In the genomic region with DNA sequence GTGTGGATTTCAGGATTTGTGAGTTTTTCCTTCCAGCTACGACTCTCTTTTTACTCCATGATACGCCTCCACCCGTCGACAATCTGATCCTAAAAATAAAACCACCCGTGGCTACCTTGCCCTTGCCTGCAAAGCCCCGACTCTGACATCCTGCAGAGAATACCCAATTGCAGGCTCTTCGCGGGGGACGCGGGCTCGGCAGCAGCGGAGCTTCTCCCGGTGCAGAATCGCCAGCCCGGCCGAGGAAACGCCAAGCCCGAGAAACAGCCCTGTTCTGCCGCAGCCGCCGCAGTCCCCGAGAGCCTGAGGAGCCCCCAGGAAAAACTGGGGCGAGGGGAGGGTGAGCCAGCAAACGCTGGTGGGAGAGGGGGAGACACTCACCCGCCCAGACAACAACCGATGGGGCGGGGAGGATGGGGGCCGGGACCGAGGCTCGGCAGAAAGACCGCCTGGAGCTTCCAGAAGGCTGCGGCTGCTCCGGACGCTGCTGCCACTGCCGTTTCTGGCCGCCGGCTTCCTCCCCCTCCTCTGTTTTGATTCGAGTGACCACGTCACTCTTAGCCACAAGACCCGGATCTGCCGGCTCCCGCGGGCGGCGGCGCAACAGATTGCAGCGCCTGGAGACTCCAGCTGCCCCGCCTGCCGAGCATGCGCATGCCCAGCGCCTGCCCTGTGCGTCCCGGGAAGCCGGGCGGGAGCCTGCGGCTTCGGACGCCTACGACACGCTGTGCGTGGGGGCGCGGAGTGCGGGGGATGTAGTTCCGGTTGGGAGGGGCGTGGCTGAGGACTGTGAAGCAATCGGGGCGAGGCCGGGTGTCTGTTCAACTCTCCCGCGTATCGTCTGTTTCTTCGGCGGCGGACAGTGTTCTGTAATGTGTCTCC, we compare ENCODE assay signal across 8 cellular contexts. TPM values are rescaled to one million over a fixed set of nuclear protein-coding genes. Genes with fewer than 3 reads are reported as not detected.
DNase-seq lines count a peak whose midpoint lies in the region; ATAC-seq lines count a peak whose summit lies in the region.

Gene SMIM14 (minus strand): TSS at position 508 of the 882 bp plus-strand sequence. CDS start 33,720 bp downstream, outside the sequence.

- peak within 1 kb of the TSS; percentile 94 for H2BK5ac ChIP-seq in mesenchymal stem cell (ENCODE audit: low read depth, low read length, poor library complexity, severe bottlenecking)

- H3K4me3 ChIP-seq in mesenchymal stem cell (ENCODE audit: insufficient read depth in 1 of 2, low read depth in 1 of 2, low read length in 2 of 2) = peak within 1 kb of the TSS; percentile 83 to 93

- H3K4ac ChIP-seq in mesenchymal stem cell (ENCODE audit: low read depth in 1 of 2, low read length in 2 of 2) = peak within 1 kb of the TSS; percentile 78 to 89

- H3K79me1 ChIP-seq in mesenchymal stem cell (replicated peaks; ENCODE audit: low read length, poor library complexity, severe bottlenecking) = peaks cover 10% of the 10 kb centered on the region

- under 1% methylated on average over 71 of the region's 75 CpGs for WGBS in mesenchymal stem cell

- H4K8ac ChIP-seq in mesenchymal stem cell (ENCODE audit: low read length) = peak within 1 kb of the TSS; percentile 79

- DNase-seq in COLO668 (lab: John Stamatoyannopoulos, UW; ENCODE audit: unreplicated experiment) (peak; percentile 98), HT-29 (ENCODE audit: low spot score) (peak; percentile 96), NOMO-1 treated with DMSO at 0.1 percent for 48 hours (lab: John Stamatoyannopoulos, UW; ENCODE audit: unreplicated experiment) (peak; percentile 95), mesenchymal stem cell (peak; percentile 99)
- DNase-seq in activated CD8-positive, alpha-beta memory T cell treated with anti-CD3 and anti-CD28 coated beads, Interleukin-2, amount 10 ng/mL, durations not matched to agents 7 days and 5 days = peak; percentile 92
- peak; percentile 82 to 85 (median 83) for DNase-seq in effector memory CD8-positive, alpha-beta T cell
- peak; percentile 72 for DNase-seq in stimulated activated CD8-positive, alpha-beta memory T cell treated with anti-CD3 and anti-CD28 coated beads, Interleukin-12 subunit alpha, Interleukin-12 subunit beta, amount 100 ng/mL, for 24 hours (ENCODE audit: extremely low read depth)

- H2AFZ ChIP-seq in mesenchymal stem cell (ENCODE audit: low read depth, low read length) = peak within 1 kb of the TSS; percentile 27

- peak within 1 kb of the TSS; percentile 69 for H3K27ac Mint-ChIP-seq in activated CD8-positive, alpha-beta memory T cell treated with anti-CD3 and anti-CD28 coated beads, Interleukin-2, amount 10 ng/mL, durations not matched to agents 7 days and 5 days
- H3K27ac Mint-ChIP-seq in effector memory CD8-positive, alpha-beta T cell = peak within 1 kb of the TSS; percentile 92 to 93

- peak within 1 kb of the TSS; percentile 97 for H3K9ac ChIP-seq in mesenchymal stem cell (ENCODE audit: low read length)

- no peaks in the 10 kb centered on the region for H3K9me3 ChIP-seq in mesenchymal stem cell (ENCODE audit: control insufficient read depth, low read length)

- H3K27me3 Mint-ChIP-seq in activated CD8-positive, alpha-beta memory T cell treated with anti-CD3 and anti-CD28 coated beads, Interleukin-2, amount 10 ng/mL, durations not matched to agents 7 days and 5 days = peaks cover 24% of the 10 kb centered on the region
- no peaks in the 10 kb centered on the region for H3K27me3 Mint-ChIP-seq in effector memory CD8-positive, alpha-beta T cell

- ATAC-seq in GM19468 (IDR thresholded peaks at IDR 0.05; ENCODE audit: extremely low read depth, unreplicated experiment) = peak; percentile 83
- peak; percentile 87 for ATAC-seq in activated CD8-positive, alpha-beta memory T cell treated with anti-CD3 and anti-CD28 coated beads, Interleukin-2, amount 10 ng/mL, durations not matched to agents 7 days and 5 days
- peak; percentile 80 for ATAC-seq in effector memory CD8-positive, alpha-beta T cell (replicated peaks)

- peak within 1 kb of the TSS in 1 of 2 experiments; percentile 84 for H3K23ac ChIP-seq in mesenchymal stem cell (ENCODE audit: low read length in 2 of 2)

- peak within 1 kb of the TSS; percentile 98 for H3K27ac ChIP-seq in mesenchymal stem cell (ENCODE audit: low read length, poor library complexity, severe bottlenecking)

- peaks cover 25% of the 10 kb centered on the region for H3K4me1 Mint-ChIP-seq in activated CD8-positive, alpha-beta memory T cell treated with anti-CD3 and anti-CD28 coated beads, Interleukin-2, amount 10 ng/mL, durations not matched to agents 7 days and 5 days
- peaks cover 23 to 39% of the 10 kb centered on the region in 2 donors for H3K4me1 Mint-ChIP-seq in effector memory CD8-positive, alpha-beta T cell (ENCODE audit: low read depth in 2 of 2)

- no peaks in the 10 kb centered on the region for H3K36me3 Mint-ChIP-seq in activated CD8-positive, alpha-beta memory T cell treated with anti-CD3 and anti-CD28 coated beads, Interleukin-2, amount 10 ng/mL, durations not matched to agents 7 days and 5 days
- peaks cover 10% of the 10 kb centered on the region for H3K36me3 Mint-ChIP-seq in effector memory CD8-positive, alpha-beta T cell (ENCODE audit: insufficient read depth)

- peak within 1 kb of the TSS; percentile 81 for H4K91ac ChIP-seq in mesenchymal stem cell (ENCODE audit: low read length)

- peak within 1 kb of the TSS; percentile 28 to 31 for H2BK12ac ChIP-seq in mesenchymal stem cell (ENCODE audit: low read length in 2 of 2)

- H2BK120ac ChIP-seq in mesenchymal stem cell (ENCODE audit: low read depth, low read length) = peak within 1 kb of the TSS; percentile 76

- H3K27me3 ChIP-seq in mesenchymal stem cell (ENCODE audit: control insufficient read depth in 1 of 2, insufficient read depth in 1 of 2, low read length in 2 of 2) = no peaks in the 10 kb centered on the region

- CTCF ChIA-PET in activated CD8-positive, alpha-beta memory T cell treated with anti-CD3 and anti-CD28 coated beads, Interleukin-2, amount 10 ng/mL, durations not matched to agents 7 days and 5 days (lab: Charles Lee) = interaction anchor here (0.8 to 4.4 kb wide), 11 partner anchors 9 to 339 kb away, joined by 3 to 24 read pairs (median 4); partner anchors contain the start of genes PDS5A, UBE2K and UGDH

- peak within 1 kb of the TSS; percentile 64 to 84 for H3K14ac ChIP-seq in mesenchymal stem cell (ENCODE audit: low read length in 2 of 2)

- H2BK15ac ChIP-seq in mesenchymal stem cell (ENCODE audit: low read depth, poor library complexity, severe bottlenecking) = peak within 1 kb of the TSS; percentile 99

- H3K9me3 Mint-ChIP-seq in activated CD8-positive, alpha-beta memory T cell treated with anti-CD3 and anti-CD28 coated beads, Interleukin-2, amount 10 ng/mL, durations not matched to agents 7 days and 5 days (ENCODE audit: low read depth) = no peaks in the 10 kb centered on the region
- no peaks in the 10 kb centered on the region for H3K9me3 Mint-ChIP-seq in effector memory CD8-positive, alpha-beta T cell

- H3K36me3 ChIP-seq in mesenchymal stem cell (ENCODE audit: control insufficient read depth in 1 of 2, insufficient read depth in 2 of 2, low read depth in 1 of 2, low read length in 2 of 2) = peaks cover 0 to 15% of the 10 kb centered on the region in 2 experiments

- no peak within 1 kb of the TSS for H2AK5ac ChIP-seq in mesenchymal stem cell (ENCODE audit: low read length, severe bottlenecking)

- peak within 1 kb of the TSS; percentile 83 for H3K4me2 ChIP-seq in mesenchymal stem cell (ENCODE audit: low read length, poor library complexity, severe bottlenecking)

- H3K18ac ChIP-seq in mesenchymal stem cell (ENCODE audit: low read depth in 1 of 2, low read length in 2 of 2) = peak within 1 kb of the TSS; percentile 85 to 94

- peaks cover 4% of the 10 kb centered on the region for H3K4me1 ChIP-seq in mesenchymal stem cell (ENCODE audit: control insufficient read depth, insufficient read depth, low read depth, low read length)

- peak within 1 kb of the TSS; percentile 83 for H3K4me3 Mint-ChIP-seq in activated CD8-positive, alpha-beta memory T cell treated with anti-CD3 and anti-CD28 coated beads, Interleukin-2, amount 10 ng/mL, durations not matched to agents 7 days and 5 days
- peak within 1 kb of the TSS; percentile 93 to 95 for H3K4me3 Mint-ChIP-seq in effector memory CD8-positive, alpha-beta T cell

RNA-seq across cellular contexts. Expression of gene SMIM14, which starts in this region (rescaled TPM):
- 5.4 and 12.1 TPM in 2 replicates for total RNA-seq in HT-29 (2014; rRNA removed; shearing (Covaris generic))
- 1 to 10 TPM; 1.8 to 3.3 TPM for total RNA-seq in activated CD8-positive, alpha-beta memory T cell treated with anti-CD3 and anti-CD28 coated beads, Interleukin-2, amount 10 ng/mL, durations not matched to agents 7 days and 5 days
- 15.1 TPM for polyA plus RNA-seq in mesenchymal stem cell (2013, experiment 1 of 2)
- 17.3 TPM for polyA plus RNA-seq in mesenchymal stem cell (2013, experiment 2 of 2)

Comparison
In these comparisons a context has a peak if more than half of its experiments do, and no peak if none do; other contexts are left out.
1. Peak in every context shown above with its lines: DNase-seq, ATAC-seq, H3K4me3 ChIP-seq and H3K27ac ChIP-seq.